ENCODE assay signal across 7 cellular contexts in the genomic region with DNA sequence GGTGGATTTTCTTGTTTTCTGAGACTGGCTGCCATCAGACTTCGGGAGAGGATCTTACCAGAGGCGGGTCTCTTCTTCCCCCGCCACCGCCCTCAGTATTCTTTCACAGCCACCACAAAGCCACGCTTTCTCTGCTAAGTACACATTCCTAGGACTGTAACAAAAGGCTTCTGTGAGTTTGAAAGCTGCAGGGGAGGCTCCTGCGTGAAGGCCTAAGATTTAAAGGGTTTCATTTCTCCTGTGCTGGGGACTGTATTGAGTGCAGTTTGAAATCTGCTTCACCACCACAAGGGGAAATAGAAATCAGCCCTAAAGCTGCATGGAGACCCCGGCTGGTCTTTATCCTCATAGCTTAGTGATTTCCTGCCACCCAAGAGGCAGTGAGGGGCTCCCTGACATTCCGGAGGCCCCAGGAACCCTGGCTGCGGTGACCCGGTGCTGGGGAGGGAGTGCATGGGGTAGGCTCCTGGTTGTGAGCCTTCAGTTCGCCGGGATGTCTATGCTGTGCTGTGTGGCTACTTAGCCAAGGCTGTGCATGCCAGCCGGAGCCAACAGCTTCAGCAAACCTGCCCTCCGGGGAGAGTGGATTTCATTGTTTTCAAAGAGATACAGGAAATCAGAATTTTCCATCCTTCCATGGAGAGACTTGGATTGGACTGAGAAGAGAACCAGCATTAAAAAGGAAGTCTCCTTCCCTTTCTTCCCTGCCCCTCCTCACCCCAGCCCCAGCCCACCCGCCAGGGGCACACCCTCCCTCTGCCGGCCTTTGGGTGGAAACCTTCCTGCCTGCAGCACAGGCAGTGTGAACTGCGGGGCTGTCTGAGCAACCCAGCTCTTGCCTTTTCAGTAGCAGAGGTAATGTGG.
DNase-seq lines count a peak whose midpoint lies in the region; ATAC-seq, FAIRE-seq and TF ChIP-seq lines count a peak whose summit lies in the region.

No MANE protein-coding gene starts in this region.

- H3K79me2 ChIP-seq in GM23248 (ENCODE audit: insufficient read depth): peaks cover 22% of the 10 kb centered on the region

- 21 to 24% methylated on average over 17 of the region's 17 CpGs for WGBS in GM23248 (ENCODE audit: low coverage in 1 of 2, low lambda C conversion rate in 2 of 2, missing lambda C conversion rate in 2 of 2), 2 experiments

- peak overlapping the region; percentile 72 for H3K4me2 ChIP-seq in GM23248 (ENCODE audit: unreplicated experiment)
- peak overlapping the region; percentile 60 for H3K4me2 ChIP-seq in skeletal muscle satellite cell (ENCODE audit: low read length)

- H3K4me3 ChIP-seq in GM23248 (peak overlapping the region; percentile 51), skeletal muscle satellite cell (ENCODE audit: low read length) (no peak overlapping the region)

- H2AFZ ChIP-seq in GM23248: peak overlapping the region; percentile 33

- TF ChIP-seq POLR2A in GM12892 (IDR thresholded peaks at IDR 0.05; ENCODE audit: low read depth, low read length): 0 out of 2 replicates have a peak, but pooled peaks have one; percentile 12

- no peaks in the 10 kb centered on the region for H3K27me3 ChIP-seq in GM23248 (replicated peaks; ENCODE audit: insufficient read depth)
- H3K27me3 ChIP-seq in skeletal muscle satellite cell (ENCODE audit: control insufficient read depth, insufficient read depth, low read length): no peaks in the 10 kb centered on the region

- ATAC-seq in activated naive CD8-positive, alpha-beta T cell treated with anti-CD3 and anti-CD28 coated beads, Interleukin-2, amount 50 U/mL, for 24 hours: peak; percentile 65

- in situ Hi-C loops in GM23248 (cut with MboI): no loop called here

- peaks cover 12% of the 10 kb centered on the region; the same call in 1 of the 2 replicates for H3F3A ChIP-seq in GM23248 (ENCODE audit: insufficient read depth)

- H3K9me2 ChIP-seq in GM23248 (ENCODE audit: insufficient read depth): no peaks in the 10 kb centered on the region

- no peaks in the 10 kb centered on the region for H3K27me3 Mint-ChIP-seq in activated naive CD8-positive, alpha-beta T cell treated with anti-CD3 and anti-CD28 coated beads, Interleukin-2, amount 50 U/mL, for 24 hours

- H3K36me3 ChIP-seq in GM23248 (ENCODE audit: low read depth) (no peaks in the 10 kb centered on the region), skeletal muscle satellite cell (ENCODE audit: insufficient read depth, low read length) (no peaks in the 10 kb centered on the region)

- H3K36me3 Mint-ChIP-seq in activated naive CD8-positive, alpha-beta T cell treated with anti-CD3 and anti-CD28 coated beads, Interleukin-2, amount 50 U/mL, for 24 hours (ENCODE audit: low read depth): peaks cover 5% of the 10 kb centered on the region

- peak overlapping the region; percentile 10; the same call in 1 of the 2 replicates for H3K27ac ChIP-seq in GM23248

- H3K4me1 ChIP-seq in GM23248 (ENCODE audit: insufficient read depth): peaks cover 30% of the 10 kb centered on the region
- peaks cover 25% of the 10 kb centered on the region for H3K4me1 ChIP-seq in skeletal muscle satellite cell (ENCODE audit: control insufficient read depth, insufficient read depth, low read length)

- peak overlapping the region; percentile 1 for H3K27ac Mint-ChIP-seq in activated naive CD8-positive, alpha-beta T cell treated with anti-CD3 and anti-CD28 coated beads, Interleukin-2, amount 50 U/mL, for 24 hours

- no peaks in the 10 kb centered on the region for H3K9me3 Mint-ChIP-seq in activated naive CD8-positive, alpha-beta T cell treated with anti-CD3 and anti-CD28 coated beads, Interleukin-2, amount 50 U/mL, for 24 hours

- H3K4me3 Mint-ChIP-seq in activated naive CD8-positive, alpha-beta T cell treated with anti-CD3 and anti-CD28 coated beads, Interleukin-2, amount 50 U/mL, for 24 hours: peak overlapping the region; percentile 9

- H3K9ac ChIP-seq in GM23248 (peak overlapping the region; percentile 39), skeletal muscle satellite cell (ENCODE audit: low read depth, low read length) (peak overlapping the region; percentile 2)

- peaks cover 43% of the 10 kb centered on the region for H3K4me1 Mint-ChIP-seq in activated naive CD8-positive, alpha-beta T cell treated with anti-CD3 and anti-CD28 coated beads, Interleukin-2, amount 50 U/mL, for 24 hours

- peak; percentile 66 for FAIRE-seq in GM12892 (lab: Jason Lieb, UNC)

- no peaks in the 10 kb centered on the region for H4K20me1 ChIP-seq in GM23248 (ENCODE audit: insufficient read depth)

- DNase-seq in GM12892 (ENCODE audit: insufficient read length) (peak; percentile 26), GM23248 (peak; percentile 52), NCI-H1694 (lab: John Stamatoyannopoulos, UW) (peak; percentile 67), iPS-NIHi11 (ENCODE audit: low spot score) (peak; percentile 47), activated gamma-delta T cell (lab: John Stamatoyannopoulos, UW) (no peak)
- DNase-seq in activated naive CD8-positive, alpha-beta T cell treated with anti-CD3 and anti-CD28 coated beads, Interleukin-2, amount 50 U/mL, for 24 hours: peak; percentile 15

- H3K9me3 ChIP-seq in GM23248 (ENCODE audit: low read depth): no peaks in the 10 kb centered on the region
- H3K9me3 ChIP-seq in skeletal muscle satellite cell (replicated peaks; ENCODE audit: low read length): no peaks in the 10 kb centered on the region
